ENCODE assay signal across 32 cellular contexts in genomic region chr13:39408512-39408911, GRCh38.
"Had no signal": no experiment of that assay in that cellular context is flagged by ENCODE, and none has a peak within 500 bp of the region (broad histone marks: within the 10 kb centered on the region; RNA-seq: fewer than 3 reads in every experiment).

No MANE protein-coding gene starts in this region.

- ATAC-seq: activated CD4-positive, alpha-beta T cell treated with anti-CD3 and anti-CD28 coated beads for 36 hours; activated CD8-positive, alpha-beta memory T cell treated with anti-CD3 and anti-CD28 coated beads, Interleukin-2, amount 10 ng/mL, durations not matched to agents 7 days and 5 days; activated CD8-positive, alpha-beta T cell treated with anti-CD3 and anti-CD28 coated beads, Interleukin-2, amount 10 ng/mL, durations not matched to agents 7 days and 5 days; activated naive CD8-positive, alpha-beta T cell treated with anti-CD3 and anti-CD28 coated beads, Interleukin-2, amount 50 U/mL, for 24 hours; body of pancreas; gastroesophageal sphincter had no signal

- H3K4me1 Mint-ChIP-seq: activated CD4-positive, alpha-beta T cell treated with anti-CD3 and anti-CD28 coated beads for 36 hours; activated CD4-positive, alpha-beta T cell treated with anti-CD3 and anti-CD28 coated beads, Interleukin-2, amount 10 ng/mL, durations not matched to agents 24 days and 14 days; activated CD8-positive, alpha-beta memory T cell treated with anti-CD3 and anti-CD28 coated beads, Interleukin-2, amount 10 ng/mL, durations not matched to agents 7 days and 5 days; activated naive CD4-positive, alpha-beta T cell treated with anti-CD3 and anti-CD28 coated beads, Interleukin-2, amount 50 U/mL, for 24 hours; activated naive CD8-positive, alpha-beta T cell treated with anti-CD3 and anti-CD28 coated beads, Interleukin-2, amount 50 U/mL, for 24 hours had no signal

- DNase-seq: activated CD4-positive, alpha-beta memory T cell treated with anti-CD3 and anti-CD28 coated beads for 36 hours; activated CD4-positive, alpha-beta T cell treated with anti-CD3 and anti-CD28 coated beads for 36 hours; activated CD4-positive, alpha-beta T cell treated with anti-CD3 and anti-CD28 coated beads, Interleukin-2, amount 10 ng/mL, durations not matched to agents 24 days and 14 days; activated CD4-positive, CD25-positive, alpha-beta regulatory T cell; activated CD4-positive, CD25-positive, alpha-beta regulatory T cell treated with anti-CD3 and anti-CD28 coated beads, Interleukin-2, amount 50 U/mL, for 72 hours; activated CD8-positive, alpha-beta memory T cell treated with anti-CD3 and anti-CD28 coated beads, Interleukin-2, amount 10 ng/mL, durations not matched to agents 7 days and 5 days; activated CD8-positive, alpha-beta memory T cell treated with anti-CD3 and anti-CD28 coated beads, Interleukin-2, amount 50 U/mL, for 4 hours; activated CD8-positive, alpha-beta T cell treated with anti-CD3 and anti-CD28 coated beads, Interleukin-2, amount 10 ng/mL, durations not matched to agents 7 days and 5 days; activated effector memory CD4-positive, alpha-beta T cell treated with anti-CD3 and anti-CD28 coated beads, Interleukin-2, amount 50 U/mL, for 16 hours; activated naive CD4-positive, alpha-beta T cell treated with anti-CD3 and anti-CD28 coated beads for 36 hours; activated naive CD8-positive, alpha-beta T cell treated with anti-CD3 and anti-CD28 coated beads for 36 hours; activated naive CD8-positive, alpha-beta T cell treated with anti-CD3 and anti-CD28 coated beads, Interleukin-2, amount 50 U/mL, for 24 hours; activated T-cell treated with anti-CD3 and anti-CD28 coated beads, Interleukin-2, amount 50 U/mL, for 1 hour; activated T-cell treated with anti-CD3 and anti-CD28 coated beads, Interleukin-2, amount 50 U/mL, for 48 hours; adrenal gland; amygdala; aorta; body of pancreas; central memory CD4-positive, alpha-beta T cell; dorsolateral prefrontal cortex; effector memory CD4-positive, alpha-beta T cell; endodermal cell; erythroblast; foreskin melanocyte; T-helper 2 cell had no signal

- H3K4me1 ChIP-seq: body of pancreas had no signal

- H3K27me3 ChIP-seq: adrenal gland, body of pancreas, dorsolateral prefrontal cortex, esophagus muscularis mucosa, gastroesophageal sphincter had no signal

- H3K4me3 Mint-ChIP-seq: activated CD4-positive, alpha-beta memory T cell treated with anti-CD3 and anti-CD28 coated beads for 36 hours; activated CD4-positive, alpha-beta T cell treated with anti-CD3 and anti-CD28 coated beads for 36 hours; activated CD4-positive, alpha-beta T cell treated with anti-CD3 and anti-CD28 coated beads, Interleukin-2, amount 10 ng/mL, durations not matched to agents 24 days and 14 days; activated CD8-positive, alpha-beta memory T cell treated with anti-CD3 and anti-CD28 coated beads, Interleukin-2, amount 10 ng/mL, durations not matched to agents 7 days and 5 days; activated CD8-positive, alpha-beta T cell treated with anti-CD3 and anti-CD28 coated beads, Interleukin-2, amount 10 ng/mL, durations not matched to agents 7 days and 5 days; activated naive CD4-positive, alpha-beta T cell treated with anti-CD3 and anti-CD28 coated beads for 36 hours; activated naive CD4-positive, alpha-beta T cell treated with anti-CD3 and anti-CD28 coated beads, Interleukin-2, amount 50 U/mL, for 24 hours; activated naive CD8-positive, alpha-beta T cell treated with anti-CD3 and anti-CD28 coated beads for 36 hours; activated naive CD8-positive, alpha-beta T cell treated with anti-CD3 and anti-CD28 coated beads, Interleukin-2, amount 50 U/mL, for 24 hours; activated T-helper 1 cell treated with anti-CD3 and anti-CD28 coated beads, Interleukin-12 subunit alpha, Interleukin-12 subunit beta, Interleukin-2, Interleukin-4 antibody, amounts not matched to agents 30 ng/mL and 10 ng/mL and 1 ng/mL, durations not matched to agents 14 hours and 24 hours and 36 hours; dendritic cell treated with granulocyte-macrophage colony-stimulating factor and Interleukin-4, amounts not matched to agents 40 ng/mL and 50 ng/mL, for 4 days; endodermal cell had no signal

- H3K36me3 Mint-ChIP-seq: activated CD4-positive, alpha-beta memory T cell treated with anti-CD3 and anti-CD28 coated beads for 36 hours; activated CD8-positive, alpha-beta memory T cell treated with anti-CD3 and anti-CD28 coated beads, Interleukin-2, amount 10 ng/mL, durations not matched to agents 7 days and 5 days; activated naive CD4-positive, alpha-beta T cell treated with anti-CD3 and anti-CD28 coated beads, Interleukin-2, amount 50 U/mL, for 24 hours; activated naive CD8-positive, alpha-beta T cell treated with anti-CD3 and anti-CD28 coated beads for 36 hours had no signal

- H3K27ac ChIP-seq: adrenal gland, body of pancreas, esophagus muscularis mucosa had no signal

- H3K9me3 Mint-ChIP-seq: activated CD4-positive, alpha-beta memory T cell treated with anti-CD3 and anti-CD28 coated beads for 36 hours; activated CD4-positive, alpha-beta T cell treated with anti-CD3 and anti-CD28 coated beads, Interleukin-2, amount 10 ng/mL, durations not matched to agents 24 days and 14 days; activated naive CD4-positive, alpha-beta T cell treated with anti-CD3 and anti-CD28 coated beads for 36 hours; activated naive CD4-positive, alpha-beta T cell treated with anti-CD3 and anti-CD28 coated beads, Interleukin-2, amount 50 U/mL, for 24 hours; activated naive CD8-positive, alpha-beta T cell treated with anti-CD3 and anti-CD28 coated beads for 36 hours; activated naive CD8-positive, alpha-beta T cell treated with anti-CD3 and anti-CD28 coated beads, Interleukin-2, amount 50 U/mL, for 24 hours; activated T-helper 1 cell treated with anti-CD3 and anti-CD28 coated beads, Interleukin-12 subunit alpha, Interleukin-12 subunit beta, Interleukin-2, Interleukin-4 antibody, amounts not matched to agents 30 ng/mL and 10 ng/mL and 1 ng/mL, durations not matched to agents 14 hours and 24 hours and 36 hours; activated T-helper 2 cell treated with anti-CD3 and anti-CD28 coated beads, Interferon-gamma antibody, Interleukin-2, Interleukin-4, amounts not matched to agents 10 μg/mL and 5 μg/mL and 100 μg/mL, durations not matched to agents 14 hours and 24 hours and 36 hours; dendritic cell treated with granulocyte-macrophage colony-stimulating factor and Interleukin-4, amounts not matched to agents 40 ng/mL and 50 ng/mL, for 4 days; endodermal cell had no signal

- H3K27ac Mint-ChIP-seq: activated CD4-positive, alpha-beta memory T cell treated with anti-CD3 and anti-CD28 coated beads for 36 hours; activated CD4-positive, alpha-beta T cell treated with anti-CD3 and anti-CD28 coated beads for 36 hours; activated CD4-positive, alpha-beta T cell treated with anti-CD3 and anti-CD28 coated beads, Interleukin-2, amount 10 ng/mL, durations not matched to agents 24 days and 14 days; activated CD8-positive, alpha-beta memory T cell treated with anti-CD3 and anti-CD28 coated beads, Interleukin-2, amount 10 ng/mL, durations not matched to agents 7 days and 5 days; activated CD8-positive, alpha-beta T cell treated with anti-CD3 and anti-CD28 coated beads, Interleukin-2, amount 10 ng/mL, durations not matched to agents 7 days and 5 days; activated naive CD4-positive, alpha-beta T cell treated with anti-CD3 and anti-CD28 coated beads for 36 hours; activated naive CD4-positive, alpha-beta T cell treated with anti-CD3 and anti-CD28 coated beads, Interleukin-2, amount 50 U/mL, for 24 hours; activated naive CD8-positive, alpha-beta T cell treated with anti-CD3 and anti-CD28 coated beads for 36 hours; activated naive CD8-positive, alpha-beta T cell treated with anti-CD3 and anti-CD28 coated beads, Interleukin-2, amount 50 U/mL, for 24 hours; activated T-helper 1 cell treated with anti-CD3 and anti-CD28 coated beads, Interleukin-12 subunit alpha, Interleukin-12 subunit beta, Interleukin-2, Interleukin-4 antibody, amounts not matched to agents 30 ng/mL and 10 ng/mL and 1 ng/mL, durations not matched to agents 14 hours and 24 hours and 36 hours; activated T-helper 2 cell treated with anti-CD3 and anti-CD28 coated beads, Interferon-gamma antibody, Interleukin-2, Interleukin-4, amounts not matched to agents 10 μg/mL and 5 μg/mL and 100 μg/mL, durations not matched to agents 14 hours and 24 hours and 36 hours; dendritic cell treated with granulocyte-macrophage colony-stimulating factor and Interleukin-4, amounts not matched to agents 40 ng/mL and 50 ng/mL, for 4 days; endodermal cell had no signal

- H3K9me3 ChIP-seq: adrenal gland, body of pancreas, esophagus muscularis mucosa, gastroesophageal sphincter had no signal

- H3K36me3 ChIP-seq: adrenal gland, esophagus muscularis mucosa, gastroesophageal sphincter had no signal

- H3K27me3 Mint-ChIP-seq: dendritic cell treated with granulocyte-macrophage colony-stimulating factor and Interleukin-4, amounts not matched to agents 40 ng/mL and 50 ng/mL, for 4 days had no signal

- H3K4me3 ChIP-seq: adrenal gland, body of pancreas, coronary artery, dorsolateral prefrontal cortex, esophagus muscularis mucosa, gastroesophageal sphincter had no signal
